ENCODE assay signal across 20 cellular contexts in genomic region chr9:35948901-35949318, GRCh38. TPM values are rescaled to one million over a fixed set of nuclear protein-coding genes. Genes with fewer than 3 reads are reported as not detected.
A peak's percentile ranks its signal among the peaks of the same experiment; 100 is the strongest.
DNase-seq lines count a peak whose midpoint lies in the region; ATAC-seq, FAIRE-seq and TF ChIP-seq lines count a peak whose summit lies in the region.
"Had no signal": no experiment of that assay in that cellular context is flagged by ENCODE, and none has a peak within 500 bp of the region (broad histone marks: within the 10 kb centered on the region; RNA-seq: fewer than 3 reads in every experiment).

No MANE protein-coding gene starts in this region.

- no peaks in the 10 kb centered on the region for H3K4me1 ChIP-seq in cardiac muscle cell (ENCODE audit: low read depth)
- peaks cover 29% of the 10 kb centered on the region for H3K4me1 ChIP-seq in lower lobe of right lung

- DNase-seq in cardiac muscle cell (ENCODE audit: low read depth in 1 of 2, low spot score in 1 of 2) (peak; percentile 11 to 19), Right ventricle myocardium inferior (ENCODE audit: missing footprints) (no peak), dermis blood vessel endothelial cell (peak; percentile 49), lower lobe of right lung (no peak), urothelium cell line (ENCODE audit: low spot score) (no peak), mucosa of gallbladder (ENCODE audit: low spot score) (no peak), foreskin fibroblast (no peak)
- DNase-seq: activated effector memory CD4-positive, alpha-beta T cell treated with anti-CD3 and anti-CD28 coated beads, Interleukin-2, amount 50 U/mL, for 16 hours; anterior cingulate cortex; EL; HCEC 1CT; Kasumi-1; NCI-H1930; NCI-H526; occipital lobe had no signal

- H3K9me3 ChIP-seq in cardiac muscle cell (ENCODE audit: low read depth) (no peaks in the 10 kb centered on the region), lower lobe of right lung (no peaks in the 10 kb centered on the region)
- H3K9me3 ChIP-seq: A549 had no signal

- H3K4me3 ChIP-seq in cardiac muscle cell, result no peak overlapping the region
- H3K4me3 ChIP-seq in lower lobe of right lung, result no peak overlapping the region
- H3K4me3 ChIP-seq in foreskin fibroblast (ENCODE audit: low read depth in 1 of 2, low read length in 2 of 2), result no peak overlapping the region
- H3K4me3 ChIP-seq: A549, smooth muscle cell had no signal

- ATAC-seq in Right ventricle myocardium inferior (no peak), lower lobe of right lung (peak; percentile 84 to 91), GM18519 (IDR thresholded peaks at IDR 0.05; ENCODE audit: low FRiP score, unreplicated experiment) (no peak)
- ATAC-seq: A549 had no signal

- H3K27me3 ChIP-seq in cardiac muscle cell, result peaks cover 31% of the 10 kb centered on the region
- no peaks in the 10 kb centered on the region for H3K27me3 ChIP-seq in lower lobe of right lung (ENCODE audit: low read depth)

- no peak for TF ChIP-seq CTCF in cardiac muscle cell (IDR thresholded peaks at IDR 0.05; ENCODE audit: low read depth, low read length)
- TF ChIP-seq CTCF in lower lobe of right lung (IDR thresholded peaks at IDR 0.05), result no peak
- TF ChIP-seq CTCF in foreskin fibroblast (IDR thresholded peaks at IDR 0.05; ENCODE audit: low read depth, low read length), result no peak

- intact Hi-C loops in Right ventricle myocardium inferior (cut with DNase I) (no loop called here), lower lobe of right lung (cut with DNase I) (no loop called here)

- H3K36me3 ChIP-seq in cardiac muscle cell (no peaks in the 10 kb centered on the region), lower lobe of right lung (no peaks in the 10 kb centered on the region)

- H3K27ac ChIP-seq in cardiac muscle cell (no peak overlapping the region), lower lobe of right lung (peak overlapping the region; percentile 54)

- FAIRE-seq in urothelium cell line (lab: Jason Lieb, UNC), result peak; percentile 17
- FAIRE-seq: A549 had no signal

RNA-seq across cellular contexts. Expression of gene OR2S2, which starts 9.0 kb away (rescaled TPM):
- not detected in 2 replicates for total RNA-seq in cardiac muscle cell
- not detected in 2 replicates for polyA plus RNA-seq in cardiac muscle cell
- not detected for total RNA-seq in Right ventricle myocardium inferior
- total RNA-seq in dermis blood vessel endothelial cell, result not detected in 2 replicates
- total RNA-seq in lower lobe of right lung, result not detected
- not detected for total RNA-seq in mucosa of gallbladder
- total RNA-seq: activated CD8-positive, alpha-beta memory T cell treated with anti-CD3 and anti-CD28 coated beads for 36 hours; mesenteric fat pad; occipital lobe had no signal
- polyA plus RNA-seq: A549 had no signal

RNA-seq across cellular contexts. Expression of gene SPAAR, which starts 39.6 kb away (rescaled TPM):
- total RNA-seq in cardiac muscle cell (0.07 and 0.09 TPM in 2 replicates), Right ventricle myocardium inferior (9.6 TPM), dermis blood vessel endothelial cell (3.2 and 3.8 TPM in 2 replicates), lower lobe of right lung (11.9 TPM), mucosa of gallbladder (0.83 TPM)
- 0.15 TPM in 1 of 2 replicates, not detected in the other for polyA plus RNA-seq in cardiac muscle cell
- total RNA-seq: activated CD8-positive, alpha-beta memory T cell treated with anti-CD3 and anti-CD28 coated beads for 36 hours; smooth muscle cell had no signal
- polyA plus RNA-seq: A549 had no signal

RNA-seq across cellular contexts. Expression of gene HRCT1, which starts 42.9 kb away (rescaled TPM):
- not detected in 2 replicates for total RNA-seq in cardiac muscle cell
- polyA plus RNA-seq in cardiac muscle cell, result not detected in 2 replicates
- 8.1 TPM for total RNA-seq in Right ventricle myocardium inferior
- total RNA-seq in dermis blood vessel endothelial cell, result 0.93 and 2.6 TPM in 2 replicates
- total RNA-seq in lower lobe of right lung, result 8.7 TPM
- 2.0 TPM for total RNA-seq in mucosa of gallbladder
- total RNA-seq: activated CD8-positive, alpha-beta memory T cell treated with anti-CD3 and anti-CD28 coated beads for 36 hours; occipital lobe; smooth muscle cell had no signal

Comparison
In these comparisons a context has a peak if more than half of its experiments do, and no peak if none do; other contexts are left out.
1. DNase-seq: peak in cardiac muscle cell (2 of 2) and dermis blood vessel endothelial cell (single experiment); none in Right ventricle myocardium inferior (single experiment), lower lobe of right lung (single experiment), urothelium cell line (single experiment), mucosa of gallbladder (single experiment) and foreskin fibroblast (0 of 2).
2. ATAC-seq: peak in lower lobe of right lung (2 of 2); none in Right ventricle myocardium inferior (single experiment) and GM18519 (single experiment).